In genomic region chr6:92121228-92121627, GRCh38 we compare ENCODE assay signal across 31 cellular contexts.
"Had no signal": no experiment of that assay in that cellular context is flagged by ENCODE, and none has a peak within 500 bp of the region (broad histone marks: within the 10 kb centered on the region; RNA-seq: fewer than 3 reads in every experiment).

No MANE protein-coding gene starts in this region.

- H3K27ac Mint-ChIP-seq: natural killer cell; nephron; neural progenitor cell; progenitor cell of endocrine pancreas; stimulated activated memory B cell treated with anti-CD40 and anti-IgM and Interleukin-4, amounts not matched to agents 10 μg/mL and 1 μg/mL and 100 μg/mL, for 72 hours; stimulated activated naive CD8-positive, alpha-beta T cell treated with anti-CD3 and anti-CD28 coated beads, Interleukin-15, amount 100 ng/mL, for 72 hours; type B pancreatic cell had no signal

- H3K4me3 Mint-ChIP-seq: natural killer cell; nephron; neural progenitor cell; stimulated activated memory B cell treated with anti-CD40 and anti-IgM and Interleukin-4, amounts not matched to agents 10 μg/mL and 1 μg/mL and 100 μg/mL, for 72 hours; stimulated activated naive CD8-positive, alpha-beta T cell treated with anti-CD3 and anti-CD28 coated beads, Interleukin-15, amount 100 ng/mL, for 72 hours; type B pancreatic cell had no signal

- H3K79me2 ChIP-seq: parathyroid adenoma had no signal

- H3K4me2 ChIP-seq: neural progenitor cell, smooth muscle cell had no signal

- H2AFZ ChIP-seq: neural progenitor cell, parathyroid adenoma had no signal

- H3K4me3 ChIP-seq: neural progenitor cell, ovary, psoas muscle, right lobe of liver, sigmoid colon, skin epidermis, smooth muscle cell, spleen, suprapubic skin, testis, tibial artery, transverse colon, upper lobe of right lung, uterus had no signal

- H3K9me3 Mint-ChIP-seq: nephron; neural progenitor cell; stimulated activated memory B cell treated with anti-CD40 and anti-IgM and Interleukin-4, amounts not matched to agents 10 μg/mL and 1 μg/mL and 100 μg/mL, for 72 hours; type B pancreatic cell had no signal

- H3K36me3 Mint-ChIP-seq: natural killer cell; neural progenitor cell; stimulated activated memory B cell treated with anti-CD40 and anti-IgM and Interleukin-4, amounts not matched to agents 10 μg/mL and 1 μg/mL and 100 μg/mL, for 72 hours; type B pancreatic cell had no signal

- H3K9ac ChIP-seq: neural progenitor cell, parathyroid adenoma had no signal

- H3K27me3 ChIP-seq: neural progenitor cell, ovary, right lobe of liver, sigmoid colon, spleen, suprapubic skin, testis, tibial artery, transverse colon, upper lobe of right lung, uterus had no signal

- H3K4me1 ChIP-seq: neural progenitor cell, psoas muscle, right lobe of liver, sigmoid colon, spleen, suprapubic skin, testis, tibial artery, transverse colon, upper lobe of right lung, uterus had no signal

- H3K4me1 Mint-ChIP-seq: natural killer cell; stimulated activated memory B cell treated with anti-CD40 and anti-IgM and Interleukin-4, amounts not matched to agents 10 μg/mL and 1 μg/mL and 100 μg/mL, for 72 hours; stimulated activated naive CD8-positive, alpha-beta T cell treated with anti-CD3 and anti-CD28 coated beads, Interleukin-15, amount 100 ng/mL, for 72 hours had no signal

- H3K36me3 ChIP-seq: neural progenitor cell, ovary, right lobe of liver, sigmoid colon, spleen, suprapubic skin, tibial artery, transverse colon, upper lobe of right lung, uterus had no signal

- H3K27ac ChIP-seq: neural progenitor cell, ovary, parathyroid adenoma, psoas muscle, right lobe of liver, sigmoid colon, skin epidermis, spleen, suprapubic skin, testis, tibial artery, transverse colon, upper lobe of right lung, uterus had no signal

- ATAC-seq: natural killer cell; psoas muscle; right cardiac atrium; right lobe of liver; stimulated activated memory B cell treated with anti-CD40 and anti-IgM and Interleukin-4, amounts not matched to agents 10 μg/mL and 1 μg/mL and 100 μg/mL, for 72 hours; stimulated activated naive CD8-positive, alpha-beta T cell treated with anti-CD3 and anti-CD28 coated beads, Interleukin-15, amount 100 ng/mL, for 72 hours; stimulated activated naive CD8-positive, alpha-beta T cell treated with anti-CD3 and anti-CD28 coated beads, Interleukin-15, Interleukin-2, amounts not matched to agents 100 U/mL and 50 U/mL, for 24 hours; upper lobe of right lung had no signal

- DNase-seq: natural killer cell; occipital lobe; ovary; psoas muscle; right cardiac atrium; right lobe of liver; sigmoid colon; spleen; stimulated activated CD4-positive, alpha-beta T cell treated with anti-CD3 and anti-CD28 coated beads, Interleukin-12 subunit alpha, Interleukin-12 subunit beta, amount 100 ng/mL, for 4 hours; stimulated activated CD4-positive, alpha-beta T cell treated with anti-CD3 and anti-CD28 coated beads, Interleukin-1b, Interleukin-23, amount 100 ng/mL, for 48 hours; stimulated activated CD4-positive, alpha-beta T cell treated with anti-CD3 and anti-CD28 coated beads, Interleukin-4, amount 100 ng/mL, for 1 hour; stimulated activated CD4-positive, alpha-beta T cell treated with anti-CD3 and anti-CD28 coated beads, Interleukin-4, amount 100 ng/mL, for 4 hours; stimulated activated CD8-positive, alpha-beta memory T cell treated with anti-CD3 and anti-CD28 coated beads, Interleukin-4, amount 100 ng/mL, for 48 hours; stimulated activated naive CD4-positive, alpha-beta T cell; stimulated activated naive CD8-positive, alpha-beta T cell treated with anti-CD3 and anti-CD28 coated beads, Interleukin-15, amount 100 ng/mL, for 72 hours; stimulated activated naive CD8-positive, alpha-beta T cell treated with anti-CD3 and anti-CD28 coated beads, Interleukin-15, Interleukin-2, amounts not matched to agents 100 U/mL and 50 U/mL, for 24 hours; substantia nigra; testis; tibial artery; transverse colon; upper lobe of right lung; uterus had no signal

- H3K27me3 Mint-ChIP-seq: stimulated activated memory B cell treated with anti-CD40 and anti-IgM and Interleukin-4, amounts not matched to agents 10 μg/mL and 1 μg/mL and 100 μg/mL, for 72 hours; stimulated activated naive CD8-positive, alpha-beta T cell treated with anti-CD3 and anti-CD28 coated beads, Interleukin-15, amount 100 ng/mL, for 72 hours; type B pancreatic cell had no signal

- H3K9me3 ChIP-seq: ovary, psoas muscle, right lobe of liver, sigmoid colon, spleen, suprapubic skin, testis, tibial artery, transverse colon, upper lobe of right lung, uterus had no signal
